In genomic region chr21:41698071-41698470, GRCh38 we compare ENCODE assay signal across 18 cellular contexts.
DNase-seq lines count a peak whose midpoint lies in the region; ATAC-seq and TF ChIP-seq lines count a peak whose summit lies in the region.
"Had no signal": no experiment of that assay in that cellular context is flagged by ENCODE, and none has a peak within 500 bp of the region (broad histone marks: within the 10 kb centered on the region; RNA-seq: fewer than 3 reads in every experiment).

No MANE protein-coding gene starts in this region.

- H3K36me3 ChIP-seq in H7 (replicated peaks; ENCODE audit: control insufficient read depth, insufficient read depth, low read length) (no peaks in the 10 kb centered on the region), neuronal stem cell (replicated peaks in 1 of 2; ENCODE audit: control insufficient read depth in 2 of 2, insufficient read depth in 2 of 2, low read length in 2 of 2) (no peaks in the 10 kb centered on the region), PC-3 (ENCODE audit: low read depth, low read length) (no peaks in the 10 kb centered on the region)
- H3K36me3 ChIP-seq: BE2C, BLaER1 had no signal

- no peak overlapping the region for H3K4me2 ChIP-seq in neuronal stem cell (ENCODE audit: insufficient read depth, low read length, poor library complexity, severe bottlenecking)
- H3K4me2 ChIP-seq in PC-3 (ENCODE audit: low read length), result no peak overlapping the region

- POLR2A ChIA-PET in PC-3 (lab: Charles Lee; ENCODE audit: unreplicated experiment), result no interaction called here

- no peak overlapping the region for H3K9ac ChIP-seq in neuronal stem cell (ENCODE audit: low read depth, low read length, poor library complexity)
- H3K9ac ChIP-seq in PC-3 (ENCODE audit: low read length), result no peak overlapping the region
- H3K9ac ChIP-seq: BLaER1 had no signal

- H3K79me2 ChIP-seq in PC-3 (ENCODE audit: low read length), result no peaks in the 10 kb centered on the region

- no peak overlapping the region for H2BK15ac ChIP-seq in neuronal stem cell (ENCODE audit: low read length)

- no peak overlapping the region for H2BK5ac ChIP-seq in neuronal stem cell (ENCODE audit: low read length)

- H3F3A ChIP-seq in PC-3 (ENCODE audit: low read length, unreplicated experiment), result no peaks in the 10 kb centered on the region

- no peaks in the 10 kb centered on the region for H3K27me3 ChIP-seq in H7 (ENCODE audit: control insufficient read depth, insufficient read depth, low read length)
- no peaks in the 10 kb centered on the region for H3K27me3 ChIP-seq in neuronal stem cell (ENCODE audit: control insufficient read depth in 3 of 3, insufficient read depth in 3 of 3, low read depth in 1 of 3, low read length in 3 of 3)
- H3K27me3 ChIP-seq in PC-3 (ENCODE audit: low read length), result no peaks in the 10 kb centered on the region
- no peaks in the 10 kb centered on the region for H3K27me3 ChIP-seq in dorsolateral prefrontal cortex
- H3K27me3 ChIP-seq: BE2C, BLaER1 had no signal

- no peak overlapping the region for H3K4ac ChIP-seq in neuronal stem cell (ENCODE audit: low read length)

- H2AK5ac ChIP-seq in neuronal stem cell (ENCODE audit: low read depth, low read length), result peak overlapping the region; percentile 24

- no CpG with 5 or more reads among the region's 11 CpGs for WGBS in neuronal stem cell (ENCODE audit: extremely low coverage in 2 of 2, insufficient read length in 2 of 2, insufficient replicate concordance in 1 of 2), 2 donors

- no peaks in the 10 kb centered on the region for H3K9me2 ChIP-seq in PC-3 (replicated peaks; ENCODE audit: low read length)

- H3K9me3 ChIP-seq in neuronal stem cell (replicated peaks in 1 of 2; ENCODE audit: control insufficient read depth in 2 of 2, insufficient read depth in 1 of 2, low read depth in 1 of 2, low read length in 2 of 2) (no peaks in the 10 kb centered on the region), PC-3 (ENCODE audit: low read length) (no peaks in the 10 kb centered on the region)
- H3K9me3 ChIP-seq: BE2C had no signal

- intact Hi-C loops in Right ventricle myocardium inferior (cut with DNase I) (no loop called here), cardiac septum (cut with DNase I) (no loop called here), PC-3 (cut with micrococcal nuclease) (no loop called here), dorsolateral prefrontal cortex (cut with DNase I) (loop anchor here in 1 of 2 donors (10.0 kb wide), 1 partner anchor 83 kb away; no protein-coding TSS in a partner anchor)

- H2AFZ ChIP-seq in neuronal stem cell (ENCODE audit: low read length), result no peak overlapping the region
- no peak overlapping the region for H2AFZ ChIP-seq in PC-3 (ENCODE audit: low read length)

- no peak for ATAC-seq in Right ventricle myocardium inferior
- ATAC-seq in PC-3, result no peak
- ATAC-seq in GM21528 (IDR thresholded peaks at IDR 0.05; ENCODE audit: low FRiP score, unreplicated experiment), result no peak

- BruUV-seq in PC-3 (replicated peaks; lab: Mats Ljungman, UMichigan), result no TSS peak

- H3K4me3 ChIP-seq in H7 (ENCODE audit: insufficient read depth, low read depth, low read length) (no peak overlapping the region), neuronal stem cell (ENCODE audit: low read length in 2 of 2) (peak overlapping the region in 1 of 2 donors; percentile 9), PC-3 (ENCODE audit: low read length) (no peak overlapping the region), dorsolateral prefrontal cortex (no peak overlapping the region)
- H3K4me3 ChIP-seq: BLaER1 had no signal

- H3K14ac ChIP-seq in neuronal stem cell (ENCODE audit: low read length), result no peak overlapping the region

- H3K27ac ChIP-seq in neuronal stem cell (replicated peaks; ENCODE audit: low read length) (no peak overlapping the region), PC-3 (ENCODE audit: low read length) (no peak overlapping the region), dorsolateral prefrontal cortex (no peak overlapping the region)
- H3K27ac ChIP-seq: BLaER1 had no signal

- no peak overlapping the region for H2BK120ac ChIP-seq in neuronal stem cell (ENCODE audit: low read depth, low read length)

- CTCF ChIA-PET in PC-3 (lab: Charles Lee), result no interaction called here

- no peak overlapping the region for H4K8ac ChIP-seq in neuronal stem cell (ENCODE audit: low read depth, low read length)

- no peak overlapping the region for H2BK12ac ChIP-seq in neuronal stem cell (ENCODE audit: low read length)

- H3K79me1 ChIP-seq in neuronal stem cell (ENCODE audit: low read depth, low read length), result no peaks in the 10 kb centered on the region

- H3K18ac ChIP-seq in neuronal stem cell (ENCODE audit: low read length), result no peak overlapping the region

- no peak overlapping the region for H3K23ac ChIP-seq in neuronal stem cell (ENCODE audit: low read depth, low read length, poor library complexity)

- TF ChIP-seq CTCF in PC-3 (conservative IDR thresholded peaks at IDR 0.05; ENCODE audit: low read depth, low read length), result no peak
- no peak for TF ChIP-seq CTCF in dorsolateral prefrontal cortex (IDR thresholded peaks at IDR 0.05 in 54 of 56, conservative IDR thresholded peaks at IDR 0.05 in 2 of 56; ENCODE audit: low read depth in 1 of 56, partially characterized antibody in 56 of 56)

- no peak overlapping the region for H4K91ac ChIP-seq in neuronal stem cell (ENCODE audit: low read depth, low read length, poor library complexity)

- DNase-seq in Right ventricle myocardium inferior (ENCODE audit: missing footprints) (peak; percentile 60), cardiac septum (ENCODE audit: low spot score) (no peak), H7 (peak; percentile 19), neuronal stem cell (ENCODE audit: low spot score) (no peak), PC-3 (no peak), dorsolateral prefrontal cortex (no peak)
- DNase-seq: 8988T; ACHN; BE2C; C1 segment of cervical spinal cord; CD4-positive, alpha-beta memory T cell; CD4-positive, CD25-positive, alpha-beta regulatory T cell; CD8-positive, alpha-beta memory T cell; COR-L47; DMS 273 treated with DMSO at 0.1 percent for 48 hours; GF-D8 had no signal

- no peaks in the 10 kb centered on the region for H4K20me1 ChIP-seq in PC-3 (ENCODE audit: low read length)
- H4K20me1 ChIP-seq: BLaER1 had no signal

- H3K4me1 ChIP-seq in neuronal stem cell (ENCODE audit: control insufficient read depth in 2 of 2, insufficient read depth in 1 of 2, low read depth in 1 of 2, low read length in 2 of 2) (no peaks in the 10 kb centered on the region), PC-3 (ENCODE audit: insufficient read depth, low read length) (peaks cover 4% of the 10 kb centered on the region; the same call in 1 of the 2 replicates)
- H3K4me1 ChIP-seq: BE2C had no signal

Comparison
In these comparisons a context has a peak if more than half of its experiments do, and no peak if none do; other contexts are left out.
1. DNase-seq: peak in Right ventricle myocardium inferior (single experiment) and H7 (single experiment); none in cardiac septum (single experiment), neuronal stem cell (single experiment), PC-3 (single experiment) and dorsolateral prefrontal cortex (0 of 10).